In genomic region chrX:13569479-13570244, GRCh38 we compare ENCODE assay signal across 10 cellular contexts. TPM values are rescaled to one million over a fixed set of nuclear protein-coding genes. Genes with fewer than 3 reads are reported as not detected.
DNase-seq lines count a peak whose midpoint lies in the region; ATAC-seq and TF ChIP-seq lines count a peak whose summit lies in the region.
"Had no signal": no experiment of that assay in that cellular context is flagged by ENCODE, and none has a peak within 500 bp of the region (broad histone marks: within the 10 kb centered on the region; RNA-seq: fewer than 3 reads in every experiment).

Gene EGFL6, plus strand, starts transcription at chrX:13569601. Its CDS starts 261 bp downstream, at chrX:13569862.

- H3K9ac ChIP-seq in PC-3 (ENCODE audit: low read length) = no peak within 1 kb of the TSS

- peaks cover 6% of the 10 kb centered on the region for H3K4me1 Mint-ChIP-seq in CD8-positive, alpha-beta T cell (ENCODE audit: low read depth)
- H3K4me1 Mint-ChIP-seq in brain = peaks cover 11% of the 10 kb centered on the region
- peaks cover 0 to 31% (median 4%) of the 10 kb centered on the region in 7 donors for H3K4me1 Mint-ChIP-seq in naive thymus-derived CD4-positive, alpha-beta T cell

- peaks cover 28% of the 10 kb centered on the region for H3K27me3 Mint-ChIP-seq in CD8-positive, alpha-beta T cell (ENCODE audit: low read depth)
- H3K27me3 Mint-ChIP-seq in brain = peaks cover 53% of the 10 kb centered on the region
- H3K27me3 Mint-ChIP-seq in naive thymus-derived CD4-positive, alpha-beta T cell = peaks cover 18 to 28% (median 22%) of the 10 kb centered on the region in 5 donors

- no peaks in the 10 kb centered on the region for H4K20me1 ChIP-seq in PC-3 (ENCODE audit: low read length)

- no peak for ATAC-seq in CD8-positive, alpha-beta T cell
- ATAC-seq in naive thymus-derived CD4-positive, alpha-beta T cell = no peak
- ATAC-seq in PC-3 = no peak

- CTCF ChIA-PET in CD8-positive, alpha-beta T cell (lab: Charles Lee) = no interaction called here
- CTCF ChIA-PET in naive thymus-derived CD4-positive, alpha-beta T cell (lab: Charles Lee) = no interaction called here
- CTCF ChIA-PET in PC-3 (lab: Charles Lee) = no interaction called here

- no peak within 1 kb of the TSS for H2AFZ ChIP-seq in PC-3 (ENCODE audit: low read length)

- DNase-seq in CD8-positive, alpha-beta T cell = no peak
- DNase-seq in GM13976 (ENCODE audit: low spot score) (peak; percentile 16), PC-3 (no peak), NCI-H187 (lab: John Stamatoyannopoulos, UW) (no peak), OCI-M2 (lab: John Stamatoyannopoulos, UW; ENCODE audit: unreplicated experiment) (no peak), tibial artery (no peak)
- peak in 1 of 9 donors; percentile 19 for DNase-seq in naive thymus-derived CD4-positive, alpha-beta T cell
- DNase-seq: NCI-H2171 had no signal

- no peaks in the 10 kb centered on the region for H3F3A ChIP-seq in PC-3 (ENCODE audit: low read length, unreplicated experiment)

- in situ Hi-C loops in GM13976 (cut with MboI; ENCODE audit: low sequenced_read_pairs, unreplicated experiment) = no loop called here

- intact Hi-C loops in CD8-positive, alpha-beta T cell (cut with DNase I, micrococcal nuclease) = no loop called here
- intact Hi-C loops in naive thymus-derived CD4-positive, alpha-beta T cell (cut with micrococcal nuclease) = loop anchor here in 1 of 2 donors (10.0 kb wide), 1 partner anchor 475 kb away; no protein-coding TSS in a partner anchor
- intact Hi-C loops in PC-3 (cut with micrococcal nuclease) (no loop called here), tibial artery (cut with DNase I; ENCODE audit: low total_unique reads) (no loop called here)

- H3K9me2 ChIP-seq in PC-3 (replicated peaks; ENCODE audit: low read length) = no peaks in the 10 kb centered on the region

- no peak within 1 kb of the TSS for H3K4me3 ChIP-seq in CD8-positive, alpha-beta T cell (ENCODE audit: low read depth, low read length)
- H3K4me3 ChIP-seq in naive thymus-derived CD4-positive, alpha-beta T cell (ENCODE audit: low read length) = no peak within 1 kb of the TSS
- no peak within 1 kb of the TSS for H3K4me3 ChIP-seq in PC-3 (ENCODE audit: low read length)
- peak within 1 kb of the TSS in 1 of 2 donors; percentile 29 for H3K4me3 ChIP-seq in tibial artery

- no peak within 1 kb of the TSS for H3K27ac ChIP-seq in CD8-positive, alpha-beta T cell (ENCODE audit: low read depth, low read length)
- no peak within 1 kb of the TSS for H3K27ac ChIP-seq in naive thymus-derived CD4-positive, alpha-beta T cell (ENCODE audit: low read depth, low read length)
- H3K27ac ChIP-seq in PC-3 (ENCODE audit: low read length) = no peak within 1 kb of the TSS
- no peak within 1 kb of the TSS for H3K27ac ChIP-seq in tibial artery
- H3K27ac ChIP-seq: tibial nerve had no signal

- no peaks in the 10 kb centered on the region for H3K4me1 ChIP-seq in CD8-positive, alpha-beta T cell (ENCODE audit: insufficient read depth, low read length)
- no peaks in the 10 kb centered on the region for H3K4me1 ChIP-seq in naive thymus-derived CD4-positive, alpha-beta T cell (ENCODE audit: control insufficient read depth in 2 of 2, insufficient read depth in 2 of 2, low read length in 2 of 2)
- H3K4me1 ChIP-seq in PC-3 (ENCODE audit: insufficient read depth, low read length) = no peaks in the 10 kb centered on the region
- peaks cover 0 to 9% (median 7%) of the 10 kb centered on the region in 4 donors for H3K4me1 ChIP-seq in tibial artery

- no peaks in the 10 kb centered on the region for H3K36me3 ChIP-seq in CD8-positive, alpha-beta T cell (ENCODE audit: insufficient read depth, low read length)
- no peaks in the 10 kb centered on the region for H3K36me3 ChIP-seq in naive thymus-derived CD4-positive, alpha-beta T cell (ENCODE audit: control insufficient read depth in 2 of 3, insufficient read depth in 3 of 3, low read length in 3 of 3)
- H3K36me3 ChIP-seq in PC-3 (ENCODE audit: low read depth, low read length) (no peaks in the 10 kb centered on the region), tibial artery (no peaks in the 10 kb centered on the region)
- H3K36me3 ChIP-seq: tibial nerve had no signal

- TF ChIP-seq CTCF in CD8-positive, alpha-beta T cell (IDR thresholded peaks at IDR 0.05) = no peak
- TF ChIP-seq CTCF in GM13976 (IDR thresholded peaks at IDR 0.05; ENCODE audit: borderline replicate concordance, control extremely low read depth, extremely low read depth, insufficient read depth, missing control alignments) (no peak), brain (conservative IDR thresholded peaks at IDR 0.05) (no peak), PC-3 (conservative IDR thresholded peaks at IDR 0.05; ENCODE audit: low read depth, low read length) (no peak), tibial artery (IDR thresholded peaks at IDR 0.05) (no peak)

- H3K9me3 Mint-ChIP-seq in CD8-positive, alpha-beta T cell = no peaks in the 10 kb centered on the region
- peaks cover 0 to 8% (median 0%) of the 10 kb centered on the region in 5 experiments for H3K9me3 Mint-ChIP-seq in brain
- H3K9me3 Mint-ChIP-seq in naive thymus-derived CD4-positive, alpha-beta T cell = peaks cover 0 to 11% (median 0%) of the 10 kb centered on the region in 11 donors

- no peak within 1 kb of the TSS for H3K27ac Mint-ChIP-seq in CD8-positive, alpha-beta T cell
- H3K27ac Mint-ChIP-seq in brain = peak within 1 kb of the TSS in 1 of 5 experiments; percentile 43
- H3K27ac Mint-ChIP-seq in naive thymus-derived CD4-positive, alpha-beta T cell = peak within 1 kb of the TSS in 1 of 9 donors; percentile 52

- no peaks in the 10 kb centered on the region for H3K27me3 ChIP-seq in CD8-positive, alpha-beta T cell (ENCODE audit: insufficient read depth, low read length)
- H3K27me3 ChIP-seq in naive thymus-derived CD4-positive, alpha-beta T cell (ENCODE audit: control insufficient read depth in 2 of 2, insufficient read depth in 2 of 2, low read length in 2 of 2) = no peaks in the 10 kb centered on the region
- H3K27me3 ChIP-seq in PC-3 (ENCODE audit: low read length) (peaks cover 62% of the 10 kb centered on the region), tibial artery (peaks cover 2 to 10% of the 10 kb centered on the region in 2 donors)

- H3K4me2 ChIP-seq in PC-3 (ENCODE audit: low read length) = no peak within 1 kb of the TSS

- BruUV-seq in PC-3 (replicated peaks; lab: Mats Ljungman, UMichigan) = no TSS peak

- peak within 1 kb of the TSS; percentile 36 for H3K4me3 Mint-ChIP-seq in CD8-positive, alpha-beta T cell
- H3K4me3 Mint-ChIP-seq in brain = peak within 1 kb of the TSS; percentile 43 to 87 (median 80)
- H3K4me3 Mint-ChIP-seq in naive thymus-derived CD4-positive, alpha-beta T cell = peak within 1 kb of the TSS; percentile 19 to 82 (median 50)

- no peaks in the 10 kb centered on the region for H3K79me2 ChIP-seq in PC-3 (ENCODE audit: low read length)

- POLR2A ChIA-PET in CD8-positive, alpha-beta T cell (lab: Charles Lee) = no interaction called here
- POLR2A ChIA-PET in naive thymus-derived CD4-positive, alpha-beta T cell (lab: Charles Lee) = no interaction called here
- POLR2A ChIA-PET in PC-3 (lab: Charles Lee; ENCODE audit: unreplicated experiment) = no interaction called here

- H3K9me3 ChIP-seq in CD8-positive, alpha-beta T cell (ENCODE audit: low read length) = no peaks in the 10 kb centered on the region
- H3K9me3 ChIP-seq in naive thymus-derived CD4-positive, alpha-beta T cell (ENCODE audit: control insufficient read depth in 2 of 3, low read length in 3 of 3) = no peaks in the 10 kb centered on the region
- no peaks in the 10 kb centered on the region for H3K9me3 ChIP-seq in PC-3 (ENCODE audit: low read length)
- no peaks in the 10 kb centered on the region for H3K9me3 ChIP-seq in tibial artery
- H3K9me3 ChIP-seq: tibial nerve had no signal

- no peaks in the 10 kb centered on the region for H3K36me3 Mint-ChIP-seq in CD8-positive, alpha-beta T cell
- no peaks in the 10 kb centered on the region for H3K36me3 Mint-ChIP-seq in brain
- H3K36me3 Mint-ChIP-seq in naive thymus-derived CD4-positive, alpha-beta T cell = no peaks in the 10 kb centered on the region

RNA-seq across cellular contexts. Expression of gene EGFL6, which starts in this region (rescaled TPM):
- total RNA-seq in CD8-positive, alpha-beta T cell = not detected
- 0.22 TPM for polyA plus RNA-seq in brain (ENCODE audit: insufficient read depth, low read depth, low replicate concordance)
- total RNA-seq in naive thymus-derived CD4-positive, alpha-beta T cell = 10 to 100 TPM in 1 of 5 experiments, not detected in 4; 12.6 TPM
- polyA plus RNA-seq in naive thymus-derived CD4-positive, alpha-beta T cell = not detected
- not detected in 2 replicates for total RNA-seq in PC-3 (2014; rRNA removed)
- total RNA-seq: tibial nerve had no signal
